Comparison of ENCODE assay signal across 12 cellular contexts in the genomic region with DNA sequence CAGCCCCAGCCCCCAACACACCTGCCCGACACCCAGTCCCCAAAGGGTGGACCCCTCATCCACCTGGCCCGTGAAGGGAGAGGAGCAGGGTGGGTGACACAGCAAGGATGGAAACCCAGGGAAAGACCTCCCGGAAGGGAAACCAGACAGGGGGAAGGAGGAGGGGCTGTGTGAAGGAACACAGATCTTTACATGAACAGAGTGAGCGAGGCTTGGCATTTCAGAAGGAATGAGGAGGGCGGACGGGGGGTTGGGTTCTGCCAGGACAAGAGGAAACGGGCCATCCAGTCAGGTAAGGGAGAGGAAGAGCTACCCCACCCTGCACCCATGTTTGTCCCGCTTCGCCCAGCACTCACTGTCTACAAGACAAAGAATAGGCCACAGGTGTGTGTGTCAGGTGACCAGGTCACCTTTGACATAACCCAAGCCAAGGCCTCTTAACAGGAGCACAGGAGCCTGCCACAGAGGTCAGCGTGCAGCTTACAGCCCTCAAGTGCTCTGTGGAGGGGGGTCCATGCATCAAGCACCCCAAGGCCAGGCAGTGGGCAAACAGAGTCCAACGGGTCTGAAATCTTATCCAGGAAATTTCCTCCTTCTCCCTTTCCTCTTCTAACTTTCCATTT.
"Had no signal": no experiment of that assay in that cellular context is flagged by ENCODE, and none has a peak within 500 bp of the region (broad histone marks: within the 10 kb centered on the region; RNA-seq: fewer than 3 reads in every experiment).

No MANE protein-coding gene starts in this region.

- ATAC-seq: left lobe of liver; naive thymus-derived CD8-positive, alpha-beta T cell; SK-N-SH treated with all-trans-retinoic acid at 6 μM for 48 hours had no signal

- H3K27ac Mint-ChIP-seq: activated naive CD4-positive, alpha-beta T cell treated with anti-CD3 and anti-CD28 coated beads, Interleukin-2, amount 10 ng/mL, durations not matched to agents 7 days and 5 days had no signal

- DNase-seq: activated CD4-positive, alpha-beta T cell treated with anti-CD3 and anti-CD28 coated beads, Interleukin-2, amount 50 U/mL, for 48 hours; activated naive CD4-positive, alpha-beta T cell treated with anti-CD3 and anti-CD28 coated beads, Interleukin-2, amount 10 ng/mL, durations not matched to agents 7 days and 5 days; colonic mucosa; islet precursor cell; occipital lobe; stimulated activated CD4-positive, alpha-beta T cell treated with anti-CD3 and anti-CD28 coated beads, Interleukin-1b, Interleukin-23, amount 100 ng/mL, for 48 hours; T-helper 1 cell; tibial artery had no signal

- H3K9me3 Mint-ChIP-seq: activated naive CD4-positive, alpha-beta T cell treated with anti-CD3 and anti-CD28 coated beads, Interleukin-2, amount 10 ng/mL, durations not matched to agents 7 days and 5 days; naive thymus-derived CD8-positive, alpha-beta T cell had no signal

- H3K27me3 Mint-ChIP-seq: activated naive CD4-positive, alpha-beta T cell treated with anti-CD3 and anti-CD28 coated beads, Interleukin-2, amount 10 ng/mL, durations not matched to agents 7 days and 5 days; naive thymus-derived CD8-positive, alpha-beta T cell had no signal

- H3K36me3 ChIP-seq: colonic mucosa had no signal

- H3K4me3 Mint-ChIP-seq: activated naive CD4-positive, alpha-beta T cell treated with anti-CD3 and anti-CD28 coated beads, Interleukin-2, amount 10 ng/mL, durations not matched to agents 7 days and 5 days had no signal

- H3K4me3 ChIP-seq: colonic mucosa, esophagus muscularis mucosa, tibial artery had no signal

- H3K4me1 ChIP-seq: colonic mucosa, esophagus muscularis mucosa had no signal

- H3K27ac ChIP-seq: colonic mucosa, esophagus muscularis mucosa had no signal

- H3K27me3 ChIP-seq: colonic mucosa, esophagus muscularis mucosa, tibial artery had no signal

- H3K9me3 ChIP-seq: colonic mucosa, esophagus muscularis mucosa, tibial artery had no signal
